In genomic region chr4:158236304-158237030, GRCh38 we compare ENCODE assay signal across 26 cellular contexts. TPM values are rescaled to one million over a fixed set of nuclear protein-coding genes. Genes with fewer than 3 reads are reported as not detected.
DNase-seq lines count a peak whose midpoint lies in the region; ATAC-seq and TF ChIP-seq lines count a peak whose summit lies in the region.
"Had no signal": no experiment of that assay in that cellular context is flagged by ENCODE, and none has a peak within 500 bp of the region (broad histone marks: within the 10 kb centered on the region; RNA-seq: fewer than 3 reads in every experiment).

No MANE protein-coding gene starts in this region.

- H3K4me1 Mint-ChIP-seq in CD8-positive, alpha-beta memory T cell, result no peaks in the 10 kb centered on the region
- H3K4me1 Mint-ChIP-seq: activated naive CD4-positive, alpha-beta T cell treated with anti-CD3 and anti-CD28 coated beads, Interleukin-2, amount 50 U/mL, for 24 hours; nephron; stimulated activated effector memory CD8-positive, alpha-beta T cell treated with anti-CD3 and anti-CD28 coated beads, Interleukin-12 subunit alpha, Interleukin-12 subunit beta, amount 100 ng/mL, for 72 hours had no signal

- no peak for TF ChIP-seq POLR2A in adrenal gland (IDR thresholded peaks at IDR 0.05)

- peak in 6 of 7 donors; percentile 28 to 57 (median 48) for DNase-seq in adrenal gland
- DNase-seq in dorsolateral prefrontal cortex, result peak in 8 of 10 donors; percentile 23 to 75 (median 56)
- peak; percentile 23 to 56 (median 46) for DNase-seq in right cardiac atrium
- peak; percentile 92 for DNase-seq in putamen (ENCODE audit: low spot score)
- no peak for DNase-seq in germinal center (ENCODE audit: low spot score)
- no peak for DNase-seq in CD8-positive, alpha-beta memory T cell
- DNase-seq in psoas muscle, result no peak
- DNase-seq: DND-41; effector memory CD8-positive, alpha-beta T cell; H7; left lung; NCI-H1694; NCI-H524; SIG-M5; stimulated activated CD4-positive, alpha-beta T cell treated with anti-CD3 and anti-CD28 coated beads, Interleukin-2, amount 100 ng/mL, for 24 hours; SW 1271; T1000 had no signal

- ATAC-seq in right cardiac atrium, result peak; percentile 86 to 90
- no peak for ATAC-seq in HG02981 (IDR thresholded peaks at IDR 0.05; ENCODE audit: unreplicated experiment)
- no peak for ATAC-seq in psoas muscle
- ATAC-seq: effector memory CD8-positive, alpha-beta T cell; GM12878; left lung; stimulated activated effector memory CD8-positive, alpha-beta T cell treated with anti-CD3 and anti-CD28 coated beads, Interleukin-12 subunit alpha, Interleukin-12 subunit beta, amount 100 ng/mL, for 72 hours had no signal

- no peaks in the 10 kb centered on the region for H3K36me3 Mint-ChIP-seq in CD8-positive, alpha-beta memory T cell
- H3K36me3 Mint-ChIP-seq: activated naive CD4-positive, alpha-beta T cell treated with anti-CD3 and anti-CD28 coated beads, Interleukin-2, amount 50 U/mL, for 24 hours; stimulated activated effector memory CD8-positive, alpha-beta T cell treated with anti-CD3 and anti-CD28 coated beads, Interleukin-12 subunit alpha, Interleukin-12 subunit beta, amount 100 ng/mL, for 72 hours had no signal

- TF ChIP-seq CTCF in adrenal gland (IDR thresholded peaks at IDR 0.05) (no peak), dorsolateral prefrontal cortex (IDR thresholded peaks at IDR 0.05 in 54 of 56, conservative IDR thresholded peaks at IDR 0.05 in 2 of 56; ENCODE audit: low read depth in 1 of 56, partially characterized antibody in 56 of 56) (peak in 4 of 56 donors; percentile 11 to 18 (median 14)), psoas muscle (IDR thresholded peaks at IDR 0.05) (no peak)

- intact Hi-C loops in adrenal gland (cut with DNase I) (no loop called here), dorsolateral prefrontal cortex (cut with DNase I) (loop anchor here in 1 of 2 donors (5.0 kb wide), 1 partner anchor 44 kb away; no protein-coding TSS in a partner anchor), right cardiac atrium (cut with DNase I) (no loop called here), psoas muscle (cut with DNase I) (no loop called here)

- H3K27ac ChIP-seq in adrenal gland (peak overlapping the region in 2 of 5 donors; percentile 9 to 20), dorsolateral prefrontal cortex (peak overlapping the region; percentile 62 to 100 (median 95)), right cardiac atrium (ENCODE audit: low read length) (no peak overlapping the region), psoas muscle (no peak overlapping the region)
- H3K27ac ChIP-seq in CD8-positive, alpha-beta memory T cell (ENCODE audit: low read depth, low read length), result no peak overlapping the region
- H3K27ac ChIP-seq: esophagus muscularis mucosa, left lung, prostate gland had no signal

- H3K9me3 Mint-ChIP-seq in CD8-positive, alpha-beta memory T cell, result no peaks in the 10 kb centered on the region
- H3K9me3 Mint-ChIP-seq: activated naive CD4-positive, alpha-beta T cell treated with anti-CD3 and anti-CD28 coated beads, Interleukin-2, amount 50 U/mL, for 24 hours; activated T-helper 1 cell treated with anti-CD3 and anti-CD28 coated beads, Interleukin-12 subunit alpha, Interleukin-12 subunit beta, Interleukin-2, Interleukin-4 antibody, amounts not matched to agents 30 ng/mL and 10 ng/mL and 1 ng/mL, durations not matched to agents 14 hours and 24 hours and 36 hours; nephron; stimulated activated effector memory CD8-positive, alpha-beta T cell treated with anti-CD3 and anti-CD28 coated beads, Interleukin-12 subunit alpha, Interleukin-12 subunit beta, amount 100 ng/mL, for 72 hours had no signal

- POLR2A ChIA-PET in CD8-positive, alpha-beta memory T cell (lab: Charles Lee), result no interaction called here

- 48 to 61% (median 57%) methylated on average over 9 of the region's 9 CpGs for WGBS in adrenal gland, 4 donors
- 57% methylated on average over 9 of the region's 9 CpGs for WGBS in right cardiac atrium
- 51 to 69% (median 52%) methylated on average over 9 of the region's 9 CpGs for WGBS in psoas muscle, 3 donors

- no peaks in the 10 kb centered on the region for H3K9me3 ChIP-seq in adrenal gland (replicated peaks in 1 of 3)
- H3K9me3 ChIP-seq in right cardiac atrium (ENCODE audit: control insufficient read depth, low read length), result no peaks in the 10 kb centered on the region
- H3K9me3 ChIP-seq in CD8-positive, alpha-beta memory T cell (ENCODE audit: low read length), result no peaks in the 10 kb centered on the region
- H3K9me3 ChIP-seq in psoas muscle, result no peaks in the 10 kb centered on the region
- H3K9me3 ChIP-seq: esophagus muscularis mucosa, left lung, prostate gland had no signal

- no peaks in the 10 kb centered on the region for H3K27me3 Mint-ChIP-seq in CD8-positive, alpha-beta memory T cell
- H3K27me3 Mint-ChIP-seq: effector memory CD8-positive, alpha-beta T cell had no signal

- no peak overlapping the region for H3K4me3 ChIP-seq in adrenal gland
- peak overlapping the region in 1 of 59 donors; percentile 6 for H3K4me3 ChIP-seq in dorsolateral prefrontal cortex
- no peak overlapping the region for H3K4me3 ChIP-seq in right cardiac atrium (ENCODE audit: low read length)
- no peak overlapping the region for H3K4me3 ChIP-seq in CD8-positive, alpha-beta memory T cell (ENCODE audit: low read length)
- H3K4me3 ChIP-seq in psoas muscle, result no peak overlapping the region
- H3K4me3 ChIP-seq: esophagus muscularis mucosa, GM12878, left lung, prostate gland, smooth muscle cell had no signal

- no peak overlapping the region for H3K27ac Mint-ChIP-seq in CD8-positive, alpha-beta memory T cell
- H3K27ac Mint-ChIP-seq: activated naive CD4-positive, alpha-beta T cell treated with anti-CD3 and anti-CD28 coated beads, Interleukin-2, amount 50 U/mL, for 24 hours; activated T-helper 1 cell treated with anti-CD3 and anti-CD28 coated beads, Interleukin-12 subunit alpha, Interleukin-12 subunit beta, Interleukin-2, Interleukin-4 antibody, amounts not matched to agents 30 ng/mL and 10 ng/mL and 1 ng/mL, durations not matched to agents 14 hours and 24 hours and 36 hours; effector memory CD8-positive, alpha-beta T cell; nephron; stimulated activated effector memory CD8-positive, alpha-beta T cell treated with anti-CD3 and anti-CD28 coated beads, Interleukin-12 subunit alpha, Interleukin-12 subunit beta, amount 100 ng/mL, for 72 hours had no signal

- H3K4me1 ChIP-seq in adrenal gland (replicated peaks in 1 of 2) (peaks cover 24 to 25% of the 10 kb centered on the region in 2 donors), right cardiac atrium (ENCODE audit: control insufficient read depth, insufficient read depth, low read length) (no peaks in the 10 kb centered on the region), psoas muscle (no peaks in the 10 kb centered on the region)
- H3K4me1 ChIP-seq in CD8-positive, alpha-beta memory T cell (ENCODE audit: insufficient read depth, low read length), result no peaks in the 10 kb centered on the region
- H3K4me1 ChIP-seq: esophagus muscularis mucosa, left lung, prostate gland had no signal

- H3K36me3 ChIP-seq in adrenal gland (replicated peaks in 1 of 2) (no peaks in the 10 kb centered on the region), psoas muscle (ENCODE audit: insufficient read depth in 1 of 2, low read depth in 1 of 2) (no peaks in the 10 kb centered on the region)
- H3K36me3 ChIP-seq in CD8-positive, alpha-beta memory T cell (ENCODE audit: insufficient read depth, low read length), result no peaks in the 10 kb centered on the region
- H3K36me3 ChIP-seq: esophagus muscularis mucosa, prostate gland had no signal

- no peak overlapping the region for H3K4me3 Mint-ChIP-seq in CD8-positive, alpha-beta memory T cell
- H3K4me3 Mint-ChIP-seq: activated naive CD4-positive, alpha-beta T cell treated with anti-CD3 and anti-CD28 coated beads, Interleukin-2, amount 50 U/mL, for 24 hours; activated T-helper 1 cell treated with anti-CD3 and anti-CD28 coated beads, Interleukin-12 subunit alpha, Interleukin-12 subunit beta, Interleukin-2, Interleukin-4 antibody, amounts not matched to agents 30 ng/mL and 10 ng/mL and 1 ng/mL, durations not matched to agents 14 hours and 24 hours and 36 hours; effector memory CD8-positive, alpha-beta T cell; nephron; stimulated activated effector memory CD8-positive, alpha-beta T cell treated with anti-CD3 and anti-CD28 coated beads, Interleukin-12 subunit alpha, Interleukin-12 subunit beta, amount 100 ng/mL, for 72 hours had no signal

- CTCF ChIA-PET in CD8-positive, alpha-beta memory T cell (lab: Charles Lee), result no interaction called here

- H3K27me3 ChIP-seq in adrenal gland, result no peaks in the 10 kb centered on the region
- H3K27me3 ChIP-seq in dorsolateral prefrontal cortex, result no peaks in the 10 kb centered on the region
- H3K27me3 ChIP-seq in right cardiac atrium (ENCODE audit: control insufficient read depth, insufficient read depth), result no peaks in the 10 kb centered on the region
- H3K27me3 ChIP-seq in CD8-positive, alpha-beta memory T cell (ENCODE audit: insufficient read depth, low read length, poor library complexity, severe bottlenecking), result no peaks in the 10 kb centered on the region
- no peaks in the 10 kb centered on the region for H3K27me3 ChIP-seq in psoas muscle (ENCODE audit: insufficient read depth in 3 of 3, low read length in 2 of 3)
- H3K27me3 ChIP-seq: esophagus muscularis mucosa, left lung had no signal

RNA-seq across cellular contexts. Expression of gene TMEM144, which starts 26.2 kb away (rescaled TPM):
- total RNA-seq in adrenal gland (10 to 100 TPM; 14.4 to 55.4 (median 23.4) TPM), dorsolateral prefrontal cortex (1,000 to 10,000 TPM in 1 of 120 experiments, 100 to 1,000 TPM in 99, 10 to 100 TPM in 20; 33.2 to 1,060 (median 211) TPM), right cardiac atrium (10 to 100 TPM; 11.4 to 18.3 (median 14.4) TPM), psoas muscle (1 to 10 TPM in 3 of 4 donors, under 1 TPM in 1; 0.88 to 1.9 (median 1.4) TPM)
- polyA plus RNA-seq in adrenal gland (10 to 100 TPM; 10.1 to 18.7 (median 14.0) TPM), right cardiac atrium (6.9 TPM), psoas muscle (1 to 10 TPM in 2 of 3 donors, under 1 TPM in 1; 0.53 to 1.2 (median 1.0) TPM)
- total RNA-seq in CD8-positive, alpha-beta memory T cell, result under 1 TPM in 1 of 2 experiments, not detected in 1; 0.07 TPM
- polyA plus RNA-seq in CD8-positive, alpha-beta memory T cell, result not detected
- total RNA-seq: activated T-helper 1 cell treated with anti-CD3 and anti-CD28 coated beads, Interleukin-12 subunit alpha, Interleukin-12 subunit beta, Interleukin-2, Interleukin-4 antibody, amounts not matched to agents 30 ng/mL and 10 ng/mL and 1 ng/mL, durations not matched to agents 14 hours and 24 hours and 36 hours had no signal

Comparison
In these comparisons a context has a peak if more than half of its experiments do, and no peak if none do; other contexts are left out.
1. DNase-seq: peak in adrenal gland (6 of 7), dorsolateral prefrontal cortex (8 of 10), right cardiac atrium (3 of 3) and putamen (single experiment); none in germinal center (single experiment), CD8-positive, alpha-beta memory T cell (0 of 5) and psoas muscle (0 of 2).
2. H3K27ac ChIP-seq: peak in dorsolateral prefrontal cortex (59 of 59); none in right cardiac atrium (single experiment), CD8-positive, alpha-beta memory T cell (single experiment) and psoas muscle (single experiment).
3. ATAC-seq: peak in right cardiac atrium (2 of 2); none in HG02981 (single experiment) and psoas muscle (0 of 4).
4. RNA of gene TMEM144, which starts 26.2 kb away (total RNA-seq): 33.2 to 1,060 TPM in dorsolateral prefrontal cortex, 14.4 to 55.4 TPM in adrenal gland and 11.4 to 18.3 TPM in right cardiac atrium; 0.88 to 1.9 TPM in psoas muscle and 0.07 TPM in CD8-positive, alpha-beta memory T cell; every median in the first group is over 4 times any median in the second.